In genomic region chr1:3604997-3605823, GRCh38 we compare ENCODE assay signal across 22 cellular contexts. TPM values are rescaled to one million over a fixed set of nuclear protein-coding genes. Genes with fewer than 3 reads are reported as not detected.
DNase-seq lines count a peak whose midpoint lies in the region; ATAC-seq, FAIRE-seq and TF ChIP-seq lines count a peak whose summit lies in the region.
"Had no signal": no experiment of that assay in that cellular context is flagged by ENCODE, and none has a peak within 500 bp of the region (broad histone marks: within the 10 kb centered on the region; RNA-seq: fewer than 3 reads in every experiment).

No MANE protein-coding gene starts in this region.

- no peak for ATAC-seq in HG02623 (IDR thresholded peaks at IDR 0.05; ENCODE audit: unreplicated experiment)
- ATAC-seq: GM23338 had no signal

- H3K4me1 ChIP-seq in BLaER1 (peaks cover 96% of the 10 kb centered on the region), H1 (replicated peaks in 1 of 4; ENCODE audit: control insufficient read depth in 3 of 4, insufficient read depth in 4 of 4, low read length in 3 of 4) (peaks cover 0 to 11% (median 8%) of the 10 kb centered on the region in 4 experiments; a peak in 5 of 7 replicates), ovary (ENCODE audit: insufficient read depth) (no peaks in the 10 kb centered on the region)
- H3K4me1 ChIP-seq: HAP-1 had no signal

- H4K8ac ChIP-seq in H1 (ENCODE audit: extremely low read depth, insufficient read depth, low read length): no peak overlapping the region

- H2BK15ac ChIP-seq in H1 (ENCODE audit: low read length): peak overlapping the region; percentile 73

- peak overlapping the region; percentile 66 for H3K4ac ChIP-seq in H1 (replicated peaks; ENCODE audit: insufficient read length, low read depth, low read length)

- TF ChIP-seq POLR2A in H1 (IDR thresholded peaks at IDR 0.05; ENCODE audit: control extremely low read depth in 1 of 2, low read depth in 2 of 2, low read length in 2 of 2): no peak
- TF ChIP-seq POLR2A in ovary (IDR thresholded peaks at IDR 0.05): no peak

- H3K18ac ChIP-seq in H1 (ENCODE audit: extremely low read depth, low read length): no peak overlapping the region

- peaks cover 8% of the 10 kb centered on the region; the same call in 1 of the 2 replicates for H3K23me2 ChIP-seq in H1 (ENCODE audit: low read depth, low read length)

- peak overlapping the region; percentile 52; the same call in 1 of the 2 replicates for H2BK5ac ChIP-seq in H1 (ENCODE audit: low read depth, low read length)

- no peak overlapping the region for H3K4me3 ChIP-seq in BLaER1
- H3K4me3 ChIP-seq in H1 (ENCODE audit: extremely low read depth in 1 of 4, insufficient read depth in 2 of 4, low read depth in 3 of 4, low read length in 4 of 4): no peak overlapping the region
- no peak overlapping the region for H3K4me3 ChIP-seq in ovary
- H3K4me3 ChIP-seq: GM23338, HAP-1 had no signal

- TF ChIP-seq CTCF in H1 (IDR thresholded peaks at IDR 0.05; ENCODE audit: control extremely low read depth in 1 of 3, insufficient read depth in 1 of 3, low read depth in 1 of 3, low read length in 3 of 3): no peak
- no peak for TF ChIP-seq CTCF in GM20000 (IDR thresholded peaks at IDR 0.05; ENCODE audit: extremely low read depth, missing control alignments)
- TF ChIP-seq CTCF in ovary (IDR thresholded peaks at IDR 0.05): no peak

- H3K23ac ChIP-seq in H1 (ENCODE audit: insufficient read length): no peak overlapping the region

- H3K79me1 ChIP-seq in H1 (ENCODE audit: low read depth, low read length): peaks cover 2% of the 10 kb centered on the region

- H3K79me2 ChIP-seq in H1 (ENCODE audit: control insufficient read depth in 1 of 2, insufficient read depth in 2 of 2, low read length in 2 of 2): peaks cover 0 to 14% of the 10 kb centered on the region in 2 experiments; a peak in 3 of 4 replicates

- 0 out of 2 replicates have a peak overlapping the region, but pooled peaks have one; percentile 6 for H2BK20ac ChIP-seq in H1 (ENCODE audit: low read length)

- H3K9me3 ChIP-seq in BLaER1: no peaks in the 10 kb centered on the region
- H3K9me3 ChIP-seq in H1 (ENCODE audit: insufficient read depth in 2 of 2, low read depth in 1 of 2, low read length in 1 of 2): no peaks in the 10 kb centered on the region; a peak in 1 of 4 replicates
- H3K9me3 ChIP-seq in ovary: no peaks in the 10 kb centered on the region
- H3K9me3 ChIP-seq: HAP-1, SK-N-SH had no signal

- peak overlapping the region; percentile 13 for H3K56ac ChIP-seq in H1 (replicated peaks; ENCODE audit: insufficient read length, low read depth, low read length)

- FAIRE-seq in HTR-8/SVneo (lab: Jason Lieb, UNC): peak; percentile 96
- no peak for FAIRE-seq in H1 (lab: Jason Lieb, UNC)

- H3K4me2 ChIP-seq in BLaER1 (0 out of 2 replicates have a peak overlapping the region, but pooled peaks have one; percentile 3), H1 (ENCODE audit: insufficient read depth in 1 of 2, low read depth in 2 of 2, low read length in 2 of 2) (no peak overlapping the region)
- H3K4me2 ChIP-seq: GM23338, SK-N-SH had no signal

- H2AFZ ChIP-seq in H1 (ENCODE audit: low read length): no peak overlapping the region
- H2AFZ ChIP-seq: GM23338 had no signal

- POLR2A ChIA-PET in H1 (lab: Charles Lee; ENCODE audit: partially characterized antibody): no interaction called here

- H4K91ac ChIP-seq in H1 (replicated peaks; ENCODE audit: insufficient read length, low read length): peak overlapping the region; percentile 61

- H3K14ac ChIP-seq in H1 (ENCODE audit: insufficient read length): no peak overlapping the region

- H3K27me3 ChIP-seq in BLaER1: no peaks in the 10 kb centered on the region
- no peaks in the 10 kb centered on the region for H3K27me3 ChIP-seq in H1 (replicated peaks in 1 of 4; ENCODE audit: control insufficient read depth in 3 of 4, extremely low read depth in 1 of 4, insufficient read depth in 3 of 4, low read length in 3 of 4)
- no peaks in the 10 kb centered on the region for H3K27me3 ChIP-seq in ovary

- no peak overlapping the region for H3K9ac ChIP-seq in BLaER1
- no peak overlapping the region for H3K9ac ChIP-seq in H1 (replicated peaks in 1 of 4; ENCODE audit: extremely low read depth in 1 of 4, low read depth in 3 of 4, low read length in 3 of 4)
- H3K9ac ChIP-seq: SK-N-SH had no signal

- DNase-seq in HTR-8/SVneo (ENCODE audit: insufficient read length, low spot score) (no peak), H1 (ENCODE audit: low read depth in 1 of 2, low spot score in 2 of 2) (no peak), GM20000 (ENCODE audit: low spot score) (no peak), ovary (no peak)
- DNase-seq: 8988T; CD4-positive, CD25-positive, alpha-beta regulatory T cell; KBM-7; MV-4-11; NCI-H1105; NCI-H146; NCI-H1930; NCI-H2107; NCI-H524; NCI-H748 treated with DMSO at 0.1 percent for 48 hours; SK-N-SH; SW 1271 had no signal

- H2BK120ac ChIP-seq in H1 (replicated peaks; ENCODE audit: low read depth, low read length): no peak overlapping the region

- TF ChIP-seq EP300 in H1 (IDR thresholded peaks at IDR 0.05; ENCODE audit: borderline replicate concordance in 1 of 2, low read depth in 2 of 2, low read length in 2 of 2) (no peak), ovary (IDR thresholded peaks at IDR 0.05) (no peak)

- H2BK12ac ChIP-seq in H1 (ENCODE audit: low read depth, low read length): peak overlapping the region; percentile 33; the same call in 1 of the 2 replicates

- H3K27ac ChIP-seq in BLaER1 (no peak overlapping the region), H1 (ENCODE audit: low read depth, low read length) (no peak overlapping the region), ovary (no peak overlapping the region)
- H3K27ac ChIP-seq: HL-60 had no signal

- no peak overlapping the region for H4K5ac ChIP-seq in H1 (ENCODE audit: insufficient read length, low read depth, low read length)

- H4K20me1 ChIP-seq in BLaER1 (peaks cover 100% of the 10 kb centered on the region), H1 (replicated peaks in 1 of 2; ENCODE audit: control insufficient read depth in 1 of 2, insufficient read depth in 2 of 2, low read length in 2 of 2) (peaks cover 0 to 10% of the 10 kb centered on the region in 2 experiments)

- intact Hi-C loops in ovary (cut with DNase I): no loop called here

- peak overlapping the region; percentile 96 for H2AK5ac ChIP-seq in H1 (ENCODE audit: low read depth, low read length)

- no peak for TF ChIP-seq RAD21 in H1 (IDR thresholded peaks at IDR 0.05 in 1 of 2, conservative IDR thresholded peaks at IDR 0.05 in 1 of 2; ENCODE audit: low read depth in 2 of 2, low read length in 2 of 2)

- H3K36me3 ChIP-seq in BLaER1 (peaks cover 60% of the 10 kb centered on the region), H1 (ENCODE audit: control insufficient read depth in 2 of 4, insufficient read depth in 4 of 4, low read length in 3 of 4) (no peaks in the 10 kb centered on the region; a peak in 1 of 8 replicates), ovary (no peaks in the 10 kb centered on the region)
- H3K36me3 ChIP-seq: HAP-1 had no signal

- CTCF ChIA-PET in H1 (lab: Charles Lee; ENCODE audit: partially characterized antibody): interaction anchor here (1.2 to 6.4 kb wide), 6 partner anchors 10 to 87 kb away, joined by 3 to 84 read pairs (median 10); no protein-coding TSS in a partner anchor

- WGBS in H1 (ENCODE audit: extremely low coverage in 1 of 2, insufficient coverage in 1 of 2, insufficient read length in 1 of 2, insufficient replicate concordance in 2 of 2, low coverage in 1 of 2, low lambda C conversion rate in 2 of 2, missing lambda C conversion rate in 1 of 2), 2 experiments: 86 to 100% methylated on average over 1 to 7 of the region's 7 CpGs
- WGBS in ovary, 3 donors: 83 to 96% (median 88%) methylated on average over 7 of the region's 7 CpGs

RNA-seq across cellular contexts. Expression of gene MEGF6, which starts 6.1 kb away (rescaled TPM):
- 13.2 and 14.8 TPM in 2 replicates for total RNA-seq in H1 (2021; fragmentation: NEBNext Ultra II Directional; extraction: Animal tissue kit (Norgen Biotek cat#: 25700))
- polyA plus RNA-seq in H1 (2011; rRNA removed) (4.1 and 9.5 TPM in 2 replicates), ovary (10 to 100 TPM in 1 of 2 donors, under 1 TPM in 1; 0.10 to 12.0 TPM)
- polyA plus RNA-seq in H1 (2011; cell fraction: cytosol; rRNA removed): 7.8 TPM
- 88.4 TPM for polyA plus RNA-seq in H1 (2011; cell fraction: nucleus; rRNA removed)
- polyA plus RNA-seq in H1 (2012, experiment 1 of 2): 7.4 to 14.6 TPM (median 10.8 TPM) in 4 replicates
- polyA plus RNA-seq in H1 (2012, experiment 2 of 2): 1.4 TPM
- 4.9 TPM for polyA plus RNA-seq in H1 (2013, experiment 1 of 2)
- polyA plus RNA-seq in H1 (2013, experiment 2 of 2): 4.4 TPM
- polyA minus RNA-seq in H1 (2011; rRNA and poly(A)+ RNA removed): 1.7 and 3.0 TPM in 2 replicates
- polyA minus RNA-seq in H1 (2011; cell fraction: cytosol; rRNA and poly(A)+ RNA removed): 9.0 TPM
- 24.4 TPM for polyA minus RNA-seq in H1 (2011; cell fraction: nucleus; rRNA and poly(A)+ RNA removed)
- 100 to 1,000 TPM in 1 of 7 donors, 10 to 100 TPM in 5, 1 to 10 TPM in 1; 6.0 to 117 (median 14.6) TPM for total RNA-seq in ovary

RNA-seq across cellular contexts. Expression of gene TPRG1L, which starts 19.6 kb away (rescaled TPM):
- total RNA-seq in H1 (2021; fragmentation: NEBNext Ultra II Directional; extraction: Animal tissue kit (Norgen Biotek cat#: 25700)): 21.7 and 22.2 TPM in 2 replicates
- polyA plus RNA-seq in H1 (2011; rRNA removed) (19.8 and 22.3 TPM in 2 replicates), ovary (10 to 100 TPM; 40.1 to 71.5 TPM)
- 21.1 TPM for polyA plus RNA-seq in H1 (2011; cell fraction: cytosol; rRNA removed)
- polyA plus RNA-seq in H1 (2011; cell fraction: nucleus; rRNA removed): 10.8 TPM
- 17.4 to 21.5 TPM (median 21.1 TPM) in 4 replicates for polyA plus RNA-seq in H1 (2012, experiment 1 of 2)
- 23.7 TPM for polyA plus RNA-seq in H1 (2012, experiment 2 of 2)
- polyA plus RNA-seq in H1 (2013, experiment 1 of 2): 13.6 TPM
- 13.7 TPM for polyA plus RNA-seq in H1 (2013, experiment 2 of 2)
- 15.2 and 19.2 TPM in 2 replicates for polyA minus RNA-seq in H1 (2011; rRNA and poly(A)+ RNA removed)
- polyA minus RNA-seq in H1 (2011; cell fraction: cytosol; rRNA and poly(A)+ RNA removed): 15.5 TPM
- polyA minus RNA-seq in H1 (2011; cell fraction: nucleus; rRNA and poly(A)+ RNA removed): 6.6 TPM
- total RNA-seq in ovary: 10 to 100 TPM; 25.3 to 51.1 (median 44.2) TPM

RNA-seq across cellular contexts. Expression of gene WRAP73, which starts 44.7 kb away (rescaled TPM):
- total RNA-seq in H1 (2021; fragmentation: NEBNext Ultra II Directional; extraction: Animal tissue kit (Norgen Biotek cat#: 25700)): 29.7 and 30.3 TPM in 2 replicates
- polyA plus RNA-seq in H1 (2011; rRNA removed) (50.7 and 66.4 TPM in 2 replicates), ovary (10 to 100 TPM in 1 of 2 donors, 1 to 10 TPM in 1; 5.3 to 18.0 TPM)
- 54.2 TPM for polyA plus RNA-seq in H1 (2011; cell fraction: cytosol; rRNA removed)
- polyA plus RNA-seq in H1 (2011; cell fraction: nucleus; rRNA removed): 183 TPM
- 29.1 to 37.1 TPM (median 32.3 TPM) in 4 replicates for polyA plus RNA-seq in H1 (2012, experiment 1 of 2)
- 26.5 TPM for polyA plus RNA-seq in H1 (2012, experiment 2 of 2)
- 23.2 TPM for polyA plus RNA-seq in H1 (2013, experiment 1 of 2)
- 21.4 TPM for polyA plus RNA-seq in H1 (2013, experiment 2 of 2)
- 32.3 and 34.3 TPM in 2 replicates for polyA minus RNA-seq in H1 (2011; rRNA and poly(A)+ RNA removed)
- polyA minus RNA-seq in H1 (2011; cell fraction: cytosol; rRNA and poly(A)+ RNA removed): 25.3 TPM
- polyA minus RNA-seq in H1 (2011; cell fraction: nucleus; rRNA and poly(A)+ RNA removed): 44.8 TPM
- total RNA-seq in ovary: 10 to 100 TPM; 10.3 to 16.7 (median 15.8) TPM

RNA-seq across cellular contexts. Expression of gene TP73, which starts 47.1 kb away (rescaled TPM):
- 2.9 and 3.1 TPM in 2 replicates for total RNA-seq in H1 (2021; fragmentation: NEBNext Ultra II Directional; extraction: Animal tissue kit (Norgen Biotek cat#: 25700))
- polyA plus RNA-seq in H1 (2011; rRNA removed): 2.6 and 4.2 TPM in 2 replicates
- polyA plus RNA-seq in H1 (2011; cell fraction: cytosol; rRNA removed): 1.3 TPM
- 8.4 TPM for polyA plus RNA-seq in H1 (2011; cell fraction: nucleus; rRNA removed)
- polyA plus RNA-seq in H1 (2012, experiment 1 of 2): 1.2 to 3.8 TPM (median 2.8 TPM) in 4 replicates
- polyA plus RNA-seq in H1 (2012, experiment 2 of 2): 1.3 TPM
- 2.1 TPM for polyA plus RNA-seq in H1 (2013, experiment 1 of 2)
- 2.3 TPM for polyA plus RNA-seq in H1 (2013, experiment 2 of 2)
- 1.9 and 3.5 TPM in 2 replicates for polyA minus RNA-seq in H1 (2011; rRNA and poly(A)+ RNA removed)
- 3.4 TPM for polyA minus RNA-seq in H1 (2011; cell fraction: cytosol; rRNA and poly(A)+ RNA removed)
- polyA minus RNA-seq in H1 (2011; cell fraction: nucleus; rRNA and poly(A)+ RNA removed): 6.7 TPM
- total RNA-seq in ovary: 1 to 10 TPM in 1 of 7 donors, under 1 TPM in 6; 0.13 to 7.5 (median 0.47) TPM
- under 1 TPM; 0.03 to 0.04 TPM for polyA plus RNA-seq in ovary
- total RNA-seq: CD4-positive, CD25-positive, alpha-beta regulatory T cell had no signal
- polyA plus RNA-seq: BJ had no signal
